ENCODE assay signal across 10 cellular contexts in the genomic region with DNA sequence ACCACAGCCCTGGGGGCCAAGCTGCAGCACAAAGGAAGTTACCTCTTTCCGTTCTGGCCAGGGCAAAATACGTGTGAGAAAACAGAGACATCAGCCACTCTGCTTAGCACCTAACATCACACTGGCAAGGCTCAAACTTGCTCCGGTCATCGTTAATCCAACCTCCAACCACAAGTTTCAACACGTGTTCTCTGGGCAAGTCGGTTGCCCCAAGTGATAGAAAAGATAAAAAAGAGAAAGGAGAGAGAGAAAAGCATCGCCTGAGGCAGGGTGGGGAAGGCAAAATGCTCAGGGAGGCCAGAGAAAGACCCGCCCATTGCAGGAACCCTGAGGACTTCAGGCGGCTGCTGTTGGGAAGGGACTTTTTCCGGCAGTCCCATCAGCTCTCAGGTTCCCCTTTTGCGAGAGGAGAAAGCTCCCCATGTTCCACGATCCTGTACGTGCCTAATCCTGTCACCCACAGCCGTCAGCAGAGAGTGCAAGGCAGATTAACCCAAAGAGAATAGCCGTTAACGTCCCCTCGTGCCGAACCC. TPM values are rescaled to one million over a fixed set of nuclear protein-coding genes. Genes with fewer than 3 reads are reported as not detected.
DNase-seq lines count a peak whose midpoint lies in the region; ATAC-seq and TF ChIP-seq lines count a peak whose summit lies in the region.
"Had no signal": no experiment of that assay in that cellular context is flagged by ENCODE, and none has a peak within 500 bp of the region (broad histone marks: within the 10 kb centered on the region; RNA-seq: fewer than 3 reads in every experiment).

No MANE protein-coding gene starts in this region.

- peak in 2 of 7 experiments; percentile 32 to 47 for DNase-seq in CD8-positive, alpha-beta T cell
- peak; percentile 28 for DNase-seq in GM23338 (ENCODE audit: low spot score)
- DNase-seq in SKM-1 treated with dmso at 0.1 percent for 144 hours (lab: John Stamatoyannopoulos, UW; ENCODE audit: unreplicated experiment) = peak; percentile 51
- DNase-seq in memory B cell (ENCODE audit: low spot score in 2 of 2) = no peak
- DNase-seq in PC-3 = no peak
- no peak for DNase-seq in occipital lobe (lab: John Stamatoyannopoulos, UW)
- no peak for DNase-seq in T-helper 1 cell
- DNase-seq: activated CD4-positive, alpha-beta T cell treated with anti-CD3 and anti-CD28 coated beads for 1 hour; substantia nigra had no signal

- H3K9ac ChIP-seq in PC-3 (ENCODE audit: low read length) = no peak overlapping the region

- H2AFZ ChIP-seq in GM23338 (peak overlapping the region; percentile 79; the same call in 1 of the 2 replicates), PC-3 (ENCODE audit: low read length) (no peak overlapping the region)

- ATAC-seq in CD8-positive, alpha-beta T cell = no peak
- ATAC-seq in GM23338 = peak; percentile 11
- no peak for ATAC-seq in memory B cell (ENCODE audit: low read depth)
- ATAC-seq in PC-3 = no peak
- no peak for ATAC-seq in HG03097 (IDR thresholded peaks at IDR 0.05; ENCODE audit: low FRiP score, unreplicated experiment)

- no peak overlapping the region for H3K4me3 Mint-ChIP-seq in CD8-positive, alpha-beta T cell
- H3K4me3 Mint-ChIP-seq in GM23338 (no peak overlapping the region), memory B cell (peak overlapping the region; percentile 14)

- peak overlapping the region; percentile 10 for H3K27ac Mint-ChIP-seq in CD8-positive, alpha-beta T cell
- H3K27ac Mint-ChIP-seq in GM23338 (no peak overlapping the region), memory B cell (no peak overlapping the region)

- no peaks in the 10 kb centered on the region for H3K9me3 Mint-ChIP-seq in CD8-positive, alpha-beta T cell
- H3K9me3 Mint-ChIP-seq in GM23338 (peaks cover 4% of the 10 kb centered on the region; the same call in 1 of the 3 replicates), memory B cell (no peaks in the 10 kb centered on the region)

- H3K27ac ChIP-seq in CD8-positive, alpha-beta T cell (ENCODE audit: low read depth, low read length) = no peak overlapping the region
- H3K27ac ChIP-seq in GM23338 (ENCODE audit: low read depth) (no peak overlapping the region), PC-3 (ENCODE audit: low read length) (no peak overlapping the region)

- TF ChIP-seq CTCF in CD8-positive, alpha-beta T cell (IDR thresholded peaks at IDR 0.05) = no peak
- no peak for TF ChIP-seq CTCF in GM23338 (conservative IDR thresholded peaks at IDR 0.05; ENCODE audit: low read depth in 2 of 2)
- TF ChIP-seq CTCF in PC-3 (conservative IDR thresholded peaks at IDR 0.05; ENCODE audit: low read depth, low read length) = no peak

- H3F3A ChIP-seq in GM23338 (replicated peaks; ENCODE audit: low read depth) (peaks cover 19% of the 10 kb centered on the region), PC-3 (ENCODE audit: low read length, unreplicated experiment) (no peaks in the 10 kb centered on the region)

- no peaks in the 10 kb centered on the region for H3K36me3 Mint-ChIP-seq in CD8-positive, alpha-beta T cell
- H3K36me3 Mint-ChIP-seq in GM23338 (ENCODE audit: low read depth) (0 out of 3 replicates have a peak, but pooled peaks cover 5% of the 10 kb centered on the region), memory B cell (no peaks in the 10 kb centered on the region)

- no peaks in the 10 kb centered on the region for H3K27me3 Mint-ChIP-seq in CD8-positive, alpha-beta T cell (ENCODE audit: low read depth)
- peaks cover 20% of the 10 kb centered on the region for H3K27me3 Mint-ChIP-seq in GM23338 (ENCODE audit: insufficient read depth, low read depth, poor library complexity)
- H3K27me3 Mint-ChIP-seq in memory B cell = no peaks in the 10 kb centered on the region

- no peaks in the 10 kb centered on the region for H3K36me3 ChIP-seq in CD8-positive, alpha-beta T cell (ENCODE audit: insufficient read depth, low read length)
- H3K36me3 ChIP-seq in GM23338 (ENCODE audit: insufficient read depth) = no peaks in the 10 kb centered on the region
- no peaks in the 10 kb centered on the region for H3K36me3 ChIP-seq in PC-3 (ENCODE audit: low read depth, low read length)

- CTCF ChIA-PET in CD8-positive, alpha-beta T cell (lab: Charles Lee) = interaction anchor here (1.0 kb wide), 1 partner anchor 45 kb away, joined by 4 read pairs; no protein-coding TSS in a partner anchor
- CTCF ChIA-PET in PC-3 (lab: Charles Lee) = no interaction called here

- H3K4me1 Mint-ChIP-seq in CD8-positive, alpha-beta T cell (ENCODE audit: low read depth) = peaks cover 48% of the 10 kb centered on the region
- peaks cover 28% of the 10 kb centered on the region for H3K4me1 Mint-ChIP-seq in GM23338
- peaks cover 27% of the 10 kb centered on the region for H3K4me1 Mint-ChIP-seq in memory B cell

- H3K4me2 ChIP-seq in GM23338 = no peak overlapping the region
- H3K4me2 ChIP-seq in PC-3 (ENCODE audit: low read length) = no peak overlapping the region

- H3K4me3 ChIP-seq in CD8-positive, alpha-beta T cell (ENCODE audit: low read depth, low read length) = no peak overlapping the region
- H3K4me3 ChIP-seq in GM23338 (no peak overlapping the region), PC-3 (ENCODE audit: low read length) (no peak overlapping the region)

- H3K4me1 ChIP-seq in CD8-positive, alpha-beta T cell (ENCODE audit: insufficient read depth, low read length) = peaks cover 42% of the 10 kb centered on the region
- H3K4me1 ChIP-seq in GM23338 (ENCODE audit: insufficient read depth) (peaks cover 26% of the 10 kb centered on the region), PC-3 (ENCODE audit: insufficient read depth, low read length) (peaks cover 9% of the 10 kb centered on the region)

- POLR2A ChIA-PET in CD8-positive, alpha-beta T cell (lab: Charles Lee) = no interaction called here
- POLR2A ChIA-PET in PC-3 (lab: Charles Lee; ENCODE audit: unreplicated experiment) = no interaction called here

- H4K20me1 ChIP-seq in GM23338 (replicated peaks; ENCODE audit: insufficient read depth) = no peaks in the 10 kb centered on the region
- H4K20me1 ChIP-seq in PC-3 (ENCODE audit: low read length) = no peaks in the 10 kb centered on the region

- no TSS peak for BruUV-seq in PC-3 (replicated peaks; lab: Mats Ljungman, UMichigan)

- intact Hi-C loops in CD8-positive, alpha-beta T cell (cut with DNase I, micrococcal nuclease) = no loop called here
- intact Hi-C loops in PC-3 (cut with micrococcal nuclease) = no loop called here

- H3K9me3 ChIP-seq in CD8-positive, alpha-beta T cell (ENCODE audit: low read length) = no peaks in the 10 kb centered on the region
- no peaks in the 10 kb centered on the region for H3K9me3 ChIP-seq in PC-3 (ENCODE audit: low read length)

- H3K27me3 ChIP-seq in CD8-positive, alpha-beta T cell (ENCODE audit: insufficient read depth, low read length) = no peaks in the 10 kb centered on the region
- H3K27me3 ChIP-seq in GM23338 (ENCODE audit: insufficient read depth) = no peaks in the 10 kb centered on the region
- no peaks in the 10 kb centered on the region for H3K27me3 ChIP-seq in PC-3 (ENCODE audit: low read length)

- H3K79me2 ChIP-seq in GM23338 (replicated peaks; ENCODE audit: insufficient read depth) = no peaks in the 10 kb centered on the region
- H3K79me2 ChIP-seq in PC-3 (ENCODE audit: low read length) = no peaks in the 10 kb centered on the region

- H3K9me2 ChIP-seq in GM23338 (ENCODE audit: insufficient read depth) = no peaks in the 10 kb centered on the region
- H3K9me2 ChIP-seq in PC-3 (replicated peaks; ENCODE audit: low read length) = no peaks in the 10 kb centered on the region

TF ChIP-seq in GM23338, 12 proteins besides CTCF, POLR2A, EP300 and RAD21 (continues in another document):
- TF ChIP-seq, protein P1, sequence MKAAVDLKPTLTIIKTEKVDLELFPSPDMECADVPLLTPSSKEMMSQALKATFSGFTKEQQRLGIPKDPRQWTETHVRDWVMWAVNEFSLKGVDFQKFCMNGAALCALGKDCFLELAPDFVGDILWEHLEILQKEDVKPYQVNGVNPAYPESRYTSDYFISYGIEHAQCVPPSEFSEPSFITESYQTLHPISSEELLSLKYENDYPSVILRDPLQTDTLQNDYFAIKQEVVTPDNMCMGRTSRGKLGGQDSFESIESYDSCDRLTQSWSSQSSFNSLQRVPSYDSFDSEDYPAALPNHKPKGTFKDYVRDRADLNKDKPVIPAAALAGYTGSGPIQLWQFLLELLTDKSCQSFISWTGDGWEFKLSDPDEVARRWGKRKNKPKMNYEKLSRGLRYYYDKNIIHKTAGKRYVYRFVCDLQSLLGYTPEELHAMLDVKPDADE (IDR thresholded peaks at IDR 0.05) = no peak

RNA-seq across cellular contexts. Expression of a gene that starts 18.5 kb away (rescaled TPM):
- total RNA-seq in CD8-positive, alpha-beta T cell = under 1 TPM; 0.44 to 0.84 TPM
- total RNA-seq in GM23338 (2014; rRNA removed; shearing (Covaris generic)) = 55.2 and 92.6 TPM in 2 replicates
- polyA plus RNA-seq in GM23338 (2016; fragmentation: Nextera tagmentation; extraction: Ambion mirVana) = 49.9 and 53.5 TPM in 2 replicates
- total RNA-seq in PC-3 (2014; rRNA removed) (52.9 and 87.9 TPM in 2 replicates), occipital lobe (99.5 TPM)

RNA-seq across cellular contexts. Expression of a gene that starts 30.1 kb away (rescaled TPM):
- total RNA-seq in CD8-positive, alpha-beta T cell = 1 to 10 TPM; 6.3 to 7.1 TPM
- 72.4 and 82.3 TPM in 2 replicates for total RNA-seq in GM23338 (2014; rRNA removed; shearing (Covaris generic))
- polyA plus RNA-seq in GM23338 (2016; fragmentation: Nextera tagmentation; extraction: Ambion mirVana) = 829 and 840 TPM in 2 replicates
- total RNA-seq in PC-3 (2014; rRNA removed) (91.6 and 97.6 TPM in 2 replicates), occipital lobe (5.5 TPM)

RNA-seq across cellular contexts. Expression of a gene that starts 36.9 kb away (rescaled TPM):
- total RNA-seq in CD8-positive, alpha-beta T cell = 100 to 1,000 TPM; 223 to 251 TPM
- total RNA-seq in GM23338 (2014; rRNA removed; shearing (Covaris generic)) = 396 and 409 TPM in 2 replicates
- polyA plus RNA-seq in GM23338 (2016; fragmentation: Nextera tagmentation; extraction: Ambion mirVana) = 1,180 and 1,194 TPM in 2 replicates
- 2.0 and 2.2 TPM in 2 replicates for total RNA-seq in PC-3 (2014; rRNA removed)
- total RNA-seq in occipital lobe = 6.9 TPM

RNA-seq across cellular contexts. Expression of a gene that starts 43.2 kb away (rescaled TPM):
- total RNA-seq in CD8-positive, alpha-beta T cell = 100 to 1,000 TPM; 283 to 295 TPM
- 57.3 and 91.2 TPM in 2 replicates for total RNA-seq in GM23338 (2014; rRNA removed; shearing (Covaris generic))
- polyA plus RNA-seq in GM23338 (2016; fragmentation: Nextera tagmentation; extraction: Ambion mirVana) = 857 and 906 TPM in 2 replicates
- 36.3 and 49.0 TPM in 2 replicates for total RNA-seq in PC-3 (2014; rRNA removed)
- 1.6 TPM for total RNA-seq in occipital lobe

RNA-seq across cellular contexts. Expression of a gene that starts 43.2 kb away (rescaled TPM):
- total RNA-seq in CD8-positive, alpha-beta T cell = under 1 TPM in 1 of 2 experiments, not detected in 1; 0.62 TPM
- 18.7 and 23.0 TPM in 2 replicates for total RNA-seq in GM23338 (2014; rRNA removed; shearing (Covaris generic))
- 6.1 and 7.2 TPM in 2 replicates for polyA plus RNA-seq in GM23338 (2016; fragmentation: Nextera tagmentation; extraction: Ambion mirVana)
- 218 and 222 TPM in 2 replicates for total RNA-seq in PC-3 (2014; rRNA removed)
- under 0.01 TPM for total RNA-seq in occipital lobe

Comparison
In these comparisons a context has a peak if more than half of its experiments do, and no peak if none do; other contexts are left out.
1. DNase-seq: peak in GM23338 (single experiment) and SKM-1 treated with dmso at 0.1 percent for 144 hours (single experiment); none in memory B cell (0 of 2), PC-3 (single experiment), occipital lobe (single experiment) and T-helper 1 cell (0 of 5).
2. RNA of a gene that starts 18.5 kb away (total RNA-seq): 99.5 TPM in occipital lobe (single experiment), 55.2 to 92.6 TPM in GM23338 and 52.9 to 87.9 TPM in PC-3; 0.44 to 0.84 TPM in CD8-positive, alpha-beta T cell; every median in the first group is over 10 times any median in the second.
3. RNA of a gene that starts 36.9 kb away (total RNA-seq): 396 to 409 TPM in GM23338 and 223 to 251 TPM in CD8-positive, alpha-beta T cell; 6.9 TPM in occipital lobe (single experiment) and 2.0 to 2.2 TPM in PC-3; every median in the first group is over 10 times any median in the second.